ENCODE assay signal across 8 cellular contexts in genomic region chr10:80498833-80499671, GRCh38. TPM values are rescaled to one million over a fixed set of nuclear protein-coding genes. Genes with fewer than 3 reads are reported as not detected.
DNase-seq lines count a peak whose midpoint lies in the region; ATAC-seq and TF ChIP-seq lines count a peak whose summit lies in the region.

No MANE protein-coding gene starts in this region.

- no peaks in the 10 kb centered on the region for H3K27me3 Mint-ChIP-seq in activated CD8-positive, alpha-beta memory T cell treated with anti-CD3 and anti-CD28 coated beads, Interleukin-2, amount 10 ng/mL, durations not matched to agents 7 days and 5 days
- H3K27me3 Mint-ChIP-seq in stimulated activated memory B cell treated with anti-CD40 and anti-IgM and Interleukin-4, amounts not matched to agents 10 μg/mL and 1 μg/mL and 100 μg/mL, for 72 hours = no peaks in the 10 kb centered on the region

- peaks cover 5% of the 10 kb centered on the region for H3K9me3 Mint-ChIP-seq in activated CD8-positive, alpha-beta memory T cell treated with anti-CD3 and anti-CD28 coated beads, Interleukin-2, amount 10 ng/mL, durations not matched to agents 7 days and 5 days (ENCODE audit: low read depth)
- H3K9me3 Mint-ChIP-seq in stimulated activated memory B cell treated with anti-CD40 and anti-IgM and Interleukin-4, amounts not matched to agents 10 μg/mL and 1 μg/mL and 100 μg/mL, for 72 hours = peaks cover 8% of the 10 kb centered on the region

- no peaks in the 10 kb centered on the region for H3K27me3 ChIP-seq in MG63

- peak; percentile 82 for ATAC-seq in activated CD8-positive, alpha-beta memory T cell treated with anti-CD3 and anti-CD28 coated beads, Interleukin-2, amount 10 ng/mL, durations not matched to agents 7 days and 5 days
- ATAC-seq in stimulated activated memory B cell treated with anti-CD40 and anti-IgM and Interleukin-4, amounts not matched to agents 10 μg/mL and 1 μg/mL and 100 μg/mL, for 72 hours = no peak
- ATAC-seq in GM21619 (IDR thresholded peaks at IDR 0.05; ENCODE audit: unreplicated experiment) = no peak

- peaks cover 43% of the 10 kb centered on the region for H3K36me3 Mint-ChIP-seq in activated CD8-positive, alpha-beta memory T cell treated with anti-CD3 and anti-CD28 coated beads, Interleukin-2, amount 10 ng/mL, durations not matched to agents 7 days and 5 days
- H3K36me3 Mint-ChIP-seq in stimulated activated memory B cell treated with anti-CD40 and anti-IgM and Interleukin-4, amounts not matched to agents 10 μg/mL and 1 μg/mL and 100 μg/mL, for 72 hours = peaks cover 33% of the 10 kb centered on the region

- CTCF ChIA-PET in activated CD8-positive, alpha-beta memory T cell treated with anti-CD3 and anti-CD28 coated beads, Interleukin-2, amount 10 ng/mL, durations not matched to agents 7 days and 5 days (lab: Charles Lee) = interaction anchor here (0.9 to 20.7 kb wide), 7 partner anchors 10 to 121 kb away, joined by 3 to 579 read pairs (median 36); partner anchors contain the start of gene TSPAN14

- peak; percentile 2 for TF ChIP-seq CTCF in epithelial cell of esophagus (IDR thresholded peaks at IDR 0.05; ENCODE audit: insufficient read depth, low read depth, low read length, missing control alignments)

- peak overlapping the region; percentile 17 for H3K4me3 Mint-ChIP-seq in activated CD8-positive, alpha-beta memory T cell treated with anti-CD3 and anti-CD28 coated beads, Interleukin-2, amount 10 ng/mL, durations not matched to agents 7 days and 5 days
- no peak overlapping the region for H3K4me3 Mint-ChIP-seq in stimulated activated memory B cell treated with anti-CD40 and anti-IgM and Interleukin-4, amounts not matched to agents 10 μg/mL and 1 μg/mL and 100 μg/mL, for 72 hours

- H3K4me1 Mint-ChIP-seq in activated CD8-positive, alpha-beta memory T cell treated with anti-CD3 and anti-CD28 coated beads, Interleukin-2, amount 10 ng/mL, durations not matched to agents 7 days and 5 days = peaks cover 94% of the 10 kb centered on the region
- H3K4me1 Mint-ChIP-seq in stimulated activated memory B cell treated with anti-CD40 and anti-IgM and Interleukin-4, amounts not matched to agents 10 μg/mL and 1 μg/mL and 100 μg/mL, for 72 hours = peaks cover 54% of the 10 kb centered on the region

- H3K9me3 ChIP-seq in MG63 = peaks cover 2% of the 10 kb centered on the region; the same call in 1 of the 2 replicates

- no peaks in the 10 kb centered on the region; the same call in 1 of the 2 replicates for H3K36me3 ChIP-seq in MG63

- H3K27ac Mint-ChIP-seq in activated CD8-positive, alpha-beta memory T cell treated with anti-CD3 and anti-CD28 coated beads, Interleukin-2, amount 10 ng/mL, durations not matched to agents 7 days and 5 days = peak overlapping the region; percentile 83
- peak overlapping the region; percentile 11 for H3K27ac Mint-ChIP-seq in stimulated activated memory B cell treated with anti-CD40 and anti-IgM and Interleukin-4, amounts not matched to agents 10 μg/mL and 1 μg/mL and 100 μg/mL, for 72 hours

- in situ Hi-C loops in Caki2 (cut with HindIII; ENCODE audit: low pct_unique_long_range_greater_than_20kb, low sequenced_read_pairs) = no loop called here

- H3K4me3 ChIP-seq in MG63 (no peak overlapping the region), epithelial cell of esophagus (ENCODE audit: low read length) (no peak overlapping the region)

- DNase-seq in Caki2 (ENCODE audit: low read depth) (peak; percentile 91), MG63 (peak; percentile 98), epithelial cell of esophagus (ENCODE audit: low read depth) (peak; percentile 98), mucosa of gallbladder (ENCODE audit: low spot score) (peak; percentile 91), NCI-H2171 treated with DMSO at 0.1 percent for 48 hours (lab: John Stamatoyannopoulos, UW) (no peak)
- peak; percentile 77 for DNase-seq in activated CD8-positive, alpha-beta memory T cell treated with anti-CD3 and anti-CD28 coated beads, Interleukin-2, amount 10 ng/mL, durations not matched to agents 7 days and 5 days

RNA-seq across cellular contexts. Expression of gene SH2D4B, which starts 38.6 kb away (rescaled TPM):
- not detected in 2 replicates for total RNA-seq in Caki2 (2014; rRNA removed; shearing (Covaris generic); ENCODE audit: low replicate concordance)
- total RNA-seq in MG63 (2014; rRNA removed; shearing (Covaris generic); ENCODE audit: low replicate concordance) = not detected in 2 replicates
- total RNA-seq in activated CD8-positive, alpha-beta memory T cell treated with anti-CD3 and anti-CD28 coated beads, Interleukin-2, amount 10 ng/mL, durations not matched to agents 7 days and 5 days = under 1 TPM in 1 of 2 experiments, not detected in 1; 0.09 TPM
- total RNA-seq in mucosa of gallbladder = not detected

RNA-seq across cellular contexts. Expression of gene TSPAN14, which starts 44.9 kb away (rescaled TPM):
- 57.1 and 92.5 TPM in 2 replicates for total RNA-seq in Caki2 (2014; rRNA removed; shearing (Covaris generic); ENCODE audit: low replicate concordance)
- 6.6 and 10.0 TPM in 2 replicates for total RNA-seq in MG63 (2014; rRNA removed; shearing (Covaris generic); ENCODE audit: low replicate concordance)
- 100 to 1,000 TPM; 100 to 104 TPM for total RNA-seq in activated CD8-positive, alpha-beta memory T cell treated with anti-CD3 and anti-CD28 coated beads, Interleukin-2, amount 10 ng/mL, durations not matched to agents 7 days and 5 days
- 124 TPM for total RNA-seq in mucosa of gallbladder
